9 cellular contexts compared by ENCODE assay signal in the genomic region with DNA sequence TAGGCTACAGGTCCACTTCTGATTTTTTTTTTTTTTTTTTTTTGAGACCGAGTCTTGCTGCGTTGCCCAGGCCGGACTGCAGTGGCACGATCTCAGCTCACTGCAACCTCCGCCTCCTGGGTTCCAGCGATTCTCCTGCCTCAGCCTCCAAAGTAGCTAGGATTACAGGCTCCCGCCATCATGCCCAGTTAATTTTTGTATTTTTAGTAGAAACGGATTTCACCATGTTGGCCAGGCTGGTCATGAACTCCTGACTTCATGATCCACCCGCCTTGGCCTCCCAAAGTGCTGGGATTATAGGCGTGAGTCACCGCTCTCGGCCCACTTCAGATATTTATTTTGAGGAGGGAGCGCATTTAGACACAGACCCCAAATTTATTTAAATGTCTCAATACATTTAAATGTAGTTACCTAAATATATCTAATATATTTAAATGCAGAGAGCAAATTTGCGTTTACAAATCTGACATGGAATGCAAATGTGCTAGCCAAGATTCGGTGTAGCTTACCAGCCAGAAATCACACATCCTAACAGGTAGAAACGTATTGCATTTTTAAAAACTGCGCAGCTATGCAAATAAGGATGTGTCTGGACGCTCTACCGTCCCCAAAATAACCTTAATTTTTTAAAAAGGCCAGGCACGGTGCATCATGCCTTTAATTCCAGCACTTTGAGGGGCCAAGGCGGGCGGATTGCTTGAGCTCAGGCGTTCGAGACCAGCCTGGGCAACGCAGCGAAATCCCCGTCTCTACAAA. TPM values are rescaled to one million over a fixed set of nuclear protein-coding genes. Genes with fewer than 3 reads are reported as not detected.
DNase-seq lines count a peak whose midpoint lies in the region; ATAC-seq, FAIRE-seq and TF ChIP-seq lines count a peak whose summit lies in the region.
"Not testable (repeated sequence)": the region's sequence is repeated elsewhere in the genome, so short reads cannot be mapped to it uniquely, and the experiment has no call there.
"Had no signal": no experiment of that assay in that cellular context is flagged by ENCODE, and none has a peak within 500 bp of the region (broad histone marks: within the 10 kb centered on the region; RNA-seq: fewer than 3 reads in every experiment).

No MANE protein-coding gene starts in this region.

- not testable (repeated sequence) for H3K27me3 Mint-ChIP-seq in Caco-2 (ENCODE audit: insufficient read depth, unreplicated experiment); T-cell

- H3K9me3 Mint-ChIP-seq in Caco-2 (ENCODE audit: unreplicated experiment); T-cell: not testable (repeated sequence)

- peak overlapping the region; percentile 77 for H3K4me3 ChIP-seq in Caco-2 (ENCODE audit: low read depth, low read length)
- peak overlapping the region; percentile 93 for H3K4me3 ChIP-seq in adipocyte (ENCODE audit: low read length)
- peak overlapping the region; percentile 68 to 84 (median 82) for H3K4me3 ChIP-seq in keratinocyte (ENCODE audit: control insufficient read depth in 2 of 3, extremely low read depth in 1 of 3, insufficient read depth in 2 of 3, low read depth in 1 of 3, low read length in 3 of 3)
- H3K4me3 ChIP-seq in osteoblast (ENCODE audit: insufficient read depth, low read length), result peak overlapping the region; percentile 91
- peak overlapping the region; percentile 82 for H3K4me3 ChIP-seq in thymus (ENCODE audit: low read length)

- H3K9me1 ChIP-seq in keratinocyte (ENCODE audit: control insufficient read depth, extremely low read depth, insufficient read depth, low read length), result not testable (repeated sequence)

- H3K4me3 Mint-ChIP-seq in Caco-2 (ENCODE audit: unreplicated experiment) (peak overlapping the region; percentile 84), T-cell (peak overlapping the region; percentile 64 to 92 (median 90))

- H3K9ac ChIP-seq in adipocyte (ENCODE audit: low read length) (peak overlapping the region; percentile 93), keratinocyte (ENCODE audit: control insufficient read depth, extremely low read depth, insufficient read depth, low read length) (peak overlapping the region; percentile 90)

- 53% methylated on average over 27 of the region's 27 CpGs for WGBS in thymus

- not testable (repeated sequence) for ATAC-seq in T-cell (replicated peaks in 1 of 4)

- peaks cover 11% of the 10 kb centered on the region for H3K4me1 Mint-ChIP-seq in Caco-2 (ENCODE audit: low read depth, unreplicated experiment)
- peaks cover 31 to 45% (median 31%) of the 10 kb centered on the region in 3 donors for H3K4me1 Mint-ChIP-seq in T-cell

- not testable (repeated sequence) for BruUV-seq in Caco-2 (replicated peaks; lab: Mats Ljungman, UMichigan)

- in situ Hi-C loops in KBM-7 (cut with MboI; ENCODE audit: low pct_unique_long_range_greater_than_20kb, low sequenced_read_pairs), result not testable (repeated sequence)

- H3K79me2 ChIP-seq in keratinocyte (ENCODE audit: control insufficient read depth, insufficient read depth, low read length), result peaks cover 33% of the 10 kb centered on the region
- H3K79me2 ChIP-seq in osteoblast (ENCODE audit: insufficient read depth, low read length), result peaks cover 53% of the 10 kb centered on the region

- H2AFZ ChIP-seq in keratinocyte (ENCODE audit: control insufficient read depth, low read length), result peak overlapping the region; percentile 8
- H2AFZ ChIP-seq in osteoblast (ENCODE audit: low read length), result not testable (repeated sequence)

- H3K9me3 ChIP-seq in Caco-2; adipocyte (ENCODE audit: control insufficient read depth, low read length); keratinocyte (ENCODE audit: control insufficient read depth, low read depth, low read length); osteoblast (ENCODE audit: low read depth, low read length); thymus (ENCODE audit: control insufficient read depth): not testable (repeated sequence)

- FAIRE-seq in keratinocyte (lab: Jason Lieb, UNC), result not testable (repeated sequence)

- not testable (repeated sequence) for DNase-seq in Caco-2; T-cell; adipocyte (ENCODE audit: low read depth); epithelial cell of prostate (ENCODE audit: low read depth, low spot score); keratinocyte (ENCODE audit: low read depth, low spot score); osteoblast (ENCODE audit: insufficient read length, low spot score, missing footprints)
- DNase-seq in KBM-7, result peak; percentile 13

- not testable (repeated sequence) for H4K20me1 ChIP-seq in keratinocyte (ENCODE audit: control insufficient read depth, extremely low read depth, insufficient read depth, low read length); osteoblast (ENCODE audit: insufficient read depth, low read length)

- H3K27ac ChIP-seq in epithelial cell of prostate, result peak overlapping the region; percentile 85
- H3K27ac ChIP-seq in keratinocyte (ENCODE audit: control insufficient read depth, insufficient read depth, low read length), result peak overlapping the region; percentile 77
- H3K27ac ChIP-seq in osteoblast (ENCODE audit: low read depth, low read length), result peak overlapping the region; percentile 91
- H3K27ac ChIP-seq in thymus (ENCODE audit: low read depth), result not testable (repeated sequence)

- dilution Hi-C loops in keratinocyte (cut with MboI; ENCODE audit: extremely low pct_ligation_motif_present, low sequenced_read_pairs), result not testable (repeated sequence)

- H3K27me3 ChIP-seq in Caco-2 (replicated peaks; ENCODE audit: control insufficient read depth, insufficient read depth, low read length); adipocyte (replicated peaks; ENCODE audit: control insufficient read depth, insufficient read depth, low read length); keratinocyte (ENCODE audit: control insufficient read depth, extremely low read depth, insufficient read depth, low read length); osteoblast (ENCODE audit: insufficient read depth, low read length); thymus (ENCODE audit: control insufficient read depth, insufficient read depth): not testable (repeated sequence)

- H3K36me3 Mint-ChIP-seq in Caco-2 (ENCODE audit: insufficient read depth, unreplicated experiment) (peaks cover 40% of the 10 kb centered on the region), T-cell (peaks cover 13% of the 10 kb centered on the region)

- CTCF ChIA-PET in Caco-2 (lab: Charles Lee), result interaction anchor here (0.5 to 2.3 kb wide), 5 partner anchors 11 to 170 kb away, joined by 3 to 18 read pairs (median 4); no protein-coding TSS in a partner anchor
- CTCF ChIA-PET in T-cell (lab: Charles Lee), result interaction anchor here in 1 of 2 donors (0.6 to 1.2 kb wide), 2 partner anchors 99 to 231 kb away, joined by 3 to 4 read pairs; no protein-coding TSS in a partner anchor

- intact Hi-C loops in Caco-2 (cut with micrococcal nuclease; ENCODE audit: unreplicated experiment), result not testable (repeated sequence)

- peak overlapping the region; percentile 61 for H3K4me2 ChIP-seq in keratinocyte (ENCODE audit: control insufficient read depth, extremely low read depth, insufficient read depth, low read depth, low read length)
- peak overlapping the region; percentile 84 for H3K4me2 ChIP-seq in osteoblast (ENCODE audit: insufficient read depth, low read length)

- not testable (repeated sequence) for H3K36me3 ChIP-seq in Caco-2 (ENCODE audit: control insufficient read depth, insufficient read depth, low read length); keratinocyte (ENCODE audit: control insufficient read depth in 2 of 2, extremely low read depth in 1 of 2, insufficient read depth in 2 of 2, low read length in 2 of 2); thymus (ENCODE audit: control insufficient read depth, insufficient read depth)
- H3K36me3 ChIP-seq in adipocyte (ENCODE audit: control insufficient read depth, insufficient read depth, low read length, severe bottlenecking) (peaks cover 15% of the 10 kb centered on the region), osteoblast (ENCODE audit: insufficient read depth, low read length) (peaks cover 11% of the 10 kb centered on the region)

- H3K4me1 ChIP-seq in Caco-2; keratinocyte (ENCODE audit: control insufficient read depth, extremely low read depth, insufficient read depth, low read length); thymus (ENCODE audit: control insufficient read depth, insufficient read depth, low read length): not testable (repeated sequence)
- H3K4me1 ChIP-seq in adipocyte (ENCODE audit: control insufficient read depth, insufficient read depth, low read length) (peaks cover 38% of the 10 kb centered on the region), osteoblast (ENCODE audit: insufficient read depth, low read length) (peaks cover 20% of the 10 kb centered on the region)

- POLR2A ChIA-PET in Caco-2 (lab: Charles Lee) (interaction anchor here (0.5 to 1.9 kb wide), 7 partner anchors 11 to 237 kb away, joined by 3 to 11 read pairs (median 5); no protein-coding TSS in a partner anchor), T-cell (lab: Charles Lee) (interaction anchor here (0.6 kb wide), 2 partner anchors 104 to 240 kb away, joined by 3 to 11 read pairs; no protein-coding TSS in a partner anchor)

- TF ChIP-seq CTCF in Caco-2 (IDR thresholded peaks at IDR 0.05; ENCODE audit: insufficient read depth in 1 of 2, low read depth in 1 of 2, low read length in 1 of 2, severe bottlenecking in 1 of 2, unreplicated experiment in 1 of 2); keratinocyte (optimal IDR thresholded peaks at IDR 0.05 in 1 of 3, IDR thresholded peaks at IDR 0.05 in 1 of 3, conservative IDR thresholded peaks at IDR 0.05 in 1 of 3; ENCODE audit: extremely low read depth in 1 of 3, insufficient read depth in 2 of 3, low read length in 3 of 3); osteoblast (IDR thresholded peaks at IDR 0.05; ENCODE audit: extremely low read depth, low read depth, low read length): not testable (repeated sequence)

- peak overlapping the region; percentile 90 for H3K27ac Mint-ChIP-seq in Caco-2 (ENCODE audit: unreplicated experiment)
- H3K27ac Mint-ChIP-seq in T-cell, result not testable (repeated sequence)

RNA-seq across cellular contexts. Expression of gene PMS2, which starts 0.8 kb away (rescaled TPM):
- total RNA-seq in Caco-2 (2022), result 22.6 TPM in 2 replicates
- 10 to 100 TPM; 13.5 to 21.0 (median 20.0) TPM for total RNA-seq in T-cell
- polyA plus RNA-seq in keratinocyte, result 9.0 to 12.7 TPM (median 10.3 TPM) in 3 replicates
- 12.6 TPM for polyA plus RNA-seq in keratinocyte (2011; ENCODE audit: low read depth)
- 6.8 and 9.1 TPM in 2 replicates for polyA plus RNA-seq in keratinocyte (2011; cell fraction: cytosol; rRNA removed)
- polyA plus RNA-seq in keratinocyte (2011; cell fraction: nucleus; rRNA removed), result 13.3 and 14.8 TPM in 2 replicates
- 7.6 and 8.6 TPM in 2 replicates for polyA plus RNA-seq in keratinocyte (2012; ENCODE audit: low replicate concordance)
- polyA minus RNA-seq in keratinocyte, result 5.2 to 14.9 TPM (median 14.3 TPM) in 3 replicates
- polyA minus RNA-seq in keratinocyte (2011; cell fraction: cytosol; rRNA and poly(A)+ RNA removed), result 10.6 TPM
- polyA minus RNA-seq in keratinocyte (2011; cell fraction: nucleus; rRNA and poly(A)+ RNA removed), result 8.7 and 18.5 TPM in 2 replicates
- 22.4 and 23.5 TPM in 2 replicates for total RNA-seq in osteoblast
- polyA plus RNA-seq in thymus, result 8.3 TPM

RNA-seq across cellular contexts. Expression of gene AIMP2, which starts 1.1 kb away (rescaled TPM):
- total RNA-seq in Caco-2 (2022) (85.1 and 96.3 TPM in 2 replicates), T-cell (10 to 100 TPM in 3 of 5 donors, 1 to 10 TPM in 2; 7.8 to 17.4 (median 14.1) TPM), osteoblast (60.1 and 61.5 TPM in 2 replicates)
- polyA plus RNA-seq in keratinocyte (58.8 to 84.6 TPM (median 71.0 TPM) in 3 replicates), thymus (34.0 TPM)
- 29.6 TPM for polyA plus RNA-seq in keratinocyte (2011; ENCODE audit: low read depth)
- 74.4 and 74.6 TPM in 2 replicates for polyA plus RNA-seq in keratinocyte (2011; cell fraction: cytosol; rRNA removed)
- polyA plus RNA-seq in keratinocyte (2011; cell fraction: nucleus; rRNA removed), result 63.5 and 66.4 TPM in 2 replicates
- polyA plus RNA-seq in keratinocyte (2012; ENCODE audit: low replicate concordance), result 30.7 and 51.0 TPM in 2 replicates
- 46.3 to 55.1 TPM (median 51.6 TPM) in 3 replicates for polyA minus RNA-seq in keratinocyte
- 69.8 TPM for polyA minus RNA-seq in keratinocyte (2011; cell fraction: cytosol; rRNA and poly(A)+ RNA removed)
- polyA minus RNA-seq in keratinocyte (2011; cell fraction: nucleus; rRNA and poly(A)+ RNA removed), result 24.8 and 26.9 TPM in 2 replicates

RNA-seq across cellular contexts. Expression of gene ANKRD61, which starts 23.2 kb away (rescaled TPM):
- 0.32 TPM in 1 of 2 replicates, not detected in the other for total RNA-seq in Caco-2 (2022)
- total RNA-seq in T-cell, result not detected
- 0.10 to 0.22 TPM in 2 of 3 replicates, not detected in the other for polyA plus RNA-seq in keratinocyte
- not detected for polyA plus RNA-seq in keratinocyte (2011; ENCODE audit: low read depth)
- polyA plus RNA-seq in keratinocyte (2011; cell fraction: cytosol; rRNA removed), result 0.17 TPM in 1 of 2 replicates, not detected in the other
- polyA plus RNA-seq in keratinocyte (2011; cell fraction: nucleus; rRNA removed), result 0.20 and 0.27 TPM in 2 replicates
- 0.21 and 0.73 TPM in 2 replicates for polyA plus RNA-seq in keratinocyte (2012; ENCODE audit: low replicate concordance)
- polyA minus RNA-seq in keratinocyte, result 0.59 TPM in 1 of 3 replicates, not detected in the others
- polyA minus RNA-seq in keratinocyte (2011; cell fraction: cytosol; rRNA and poly(A)+ RNA removed), result not detected
- polyA minus RNA-seq in keratinocyte (2011; cell fraction: nucleus; rRNA and poly(A)+ RNA removed), result not detected in 2 replicates
- not detected in 2 replicates for total RNA-seq in osteoblast
- 0.21 TPM for polyA plus RNA-seq in thymus

RNA-seq across cellular contexts. Expression of gene RSPH10B, which starts 37.5 kb away (rescaled TPM):
- total RNA-seq in Caco-2 (2022), result 0.16 TPM in 1 of 2 replicates, not detected in the other
- under 1 TPM in 3 of 5 donors, not detected in 2; 0.56 to 0.90 (median 0.65) TPM for total RNA-seq in T-cell
- 0.03 TPM in 1 of 3 replicates, not detected in the others for polyA plus RNA-seq in keratinocyte
- polyA plus RNA-seq in keratinocyte (2011; ENCODE audit: low read depth), result not detected
- not detected in 2 replicates for polyA plus RNA-seq in keratinocyte (2011; cell fraction: cytosol; rRNA removed)
- not detected in 2 replicates for polyA plus RNA-seq in keratinocyte (2011; cell fraction: nucleus; rRNA removed)
- polyA plus RNA-seq in keratinocyte (2012; ENCODE audit: low replicate concordance), result 0.06 TPM in 1 of 2 replicates, not detected in the other
- polyA minus RNA-seq in keratinocyte, result not detected in 3 replicates
- polyA minus RNA-seq in keratinocyte (2011; cell fraction: cytosol; rRNA and poly(A)+ RNA removed), result not detected
- polyA minus RNA-seq in keratinocyte (2011; cell fraction: nucleus; rRNA and poly(A)+ RNA removed), result 0.23 TPM in 1 of 2 replicates, not detected in the other
- under 0.01 TPM in 1 of 2 replicates, not detected in the other for total RNA-seq in osteoblast
- polyA plus RNA-seq in thymus, result 0.25 TPM
- total RNA-seq: NCI-H460 had no signal

RNA-seq across cellular contexts. Expression of gene EIF2AK1, which starts 51.0 kb away (rescaled TPM):
- total RNA-seq in Caco-2 (2022), result 138 and 142 TPM in 2 replicates
- 10 to 100 TPM; 55.8 to 82.6 (median 69.9) TPM for total RNA-seq in T-cell
- 35.3 to 66.6 TPM (median 65.2 TPM) in 3 replicates for polyA plus RNA-seq in keratinocyte
- polyA plus RNA-seq in keratinocyte (2011; ENCODE audit: low read depth), result 29.2 TPM
- 52.4 and 73.2 TPM in 2 replicates for polyA plus RNA-seq in keratinocyte (2011; cell fraction: cytosol; rRNA removed)
- polyA plus RNA-seq in keratinocyte (2011; cell fraction: nucleus; rRNA removed), result 48.7 and 57.0 TPM in 2 replicates
- polyA plus RNA-seq in keratinocyte (2012; ENCODE audit: low replicate concordance), result 36.4 and 52.8 TPM in 2 replicates
- polyA minus RNA-seq in keratinocyte, result 19.5 to 53.0 TPM (median 40.7 TPM) in 3 replicates
- 62.3 TPM for polyA minus RNA-seq in keratinocyte (2011; cell fraction: cytosol; rRNA and poly(A)+ RNA removed)
- 17.2 and 27.5 TPM in 2 replicates for polyA minus RNA-seq in keratinocyte (2011; cell fraction: nucleus; rRNA and poly(A)+ RNA removed)
- 67.2 and 118 TPM in 2 replicates for total RNA-seq in osteoblast
- 60.4 TPM for polyA plus RNA-seq in thymus
